In genomic region chr2:219474285-219475060, GRCh38 we compare ENCODE assay signal across 25 cellular contexts. TPM values are rescaled to one million over a fixed set of nuclear protein-coding genes. Genes with fewer than 3 reads are reported as not detected.
"Had no signal": no experiment of that assay in that cellular context is flagged by ENCODE, and none has a peak within 500 bp of the region (broad histone marks: within the 10 kb centered on the region; RNA-seq: fewer than 3 reads in every experiment).

No MANE protein-coding gene starts in this region.

- H3K9me3 ChIP-seq: transverse colon, vagina had no signal

- H3K4me2 ChIP-seq: neural progenitor cell had no signal

- H3K36me3 ChIP-seq: neural progenitor cell, transverse colon, vagina had no signal

- H2AFZ ChIP-seq: neural progenitor cell had no signal

- H3K4me3 ChIP-seq: lung, neural progenitor cell, transverse colon, vagina had no signal

- H3K27me3 ChIP-seq: vagina had no signal

- DNase-seq: activated CD4-positive, alpha-beta T cell treated with anti-CD3 and anti-CD28 coated beads, Interleukin-2, amount 50 U/mL, for 1 hour; activated CD4-positive, CD25-positive, alpha-beta regulatory T cell treated with anti-CD3 and anti-CD28 coated beads, Interleukin-2, amount 50 U/mL, for 72 hours; activated CD8-positive, alpha-beta T cell treated with anti-CD3 and anti-CD28 coated beads, Interleukin-2, amount 10 ng/mL, durations not matched to agents 7 days and 5 days; activated gamma-delta T cell treated with Interleukin-2 at 50 U/mL for 16 hours; activated T-cell treated with anti-CD3 and anti-CD28 coated beads, Interleukin-2, amount 50 U/mL, for 1 hour; aorta; central memory CD4-positive, alpha-beta T cell; effector memory CD4-positive, alpha-beta T cell; foreskin melanocyte; glutamatergic neuron; left colon; naive thymus-derived CD4-positive, alpha-beta T cell; posterior cingulate gyrus; stimulated activated CD4-positive, alpha-beta T cell treated with anti-CD3 and anti-CD28 coated beads, Interleukin-4, amount 100 ng/mL, for 24 hours; stimulated activated naive CD4-positive, alpha-beta T cell treated with Interleukin-2 at 50 U/mL for 16 hours; substantia nigra; transverse colon; WERI-Rb-1 had no signal

- ATAC-seq: activated CD8-positive, alpha-beta T cell treated with anti-CD3 and anti-CD28 coated beads, Interleukin-2, amount 10 ng/mL, durations not matched to agents 7 days and 5 days; activated naive CD4-positive, alpha-beta T cell treated with anti-CD3 and anti-CD28 coated beads, Interleukin-2, amount 50 U/mL, for 72 hours; left colon; naive thymus-derived CD4-positive, alpha-beta T cell had no signal

- H3K27ac ChIP-seq: neural progenitor cell, vagina, WERI-Rb-1 had no signal

- H3K9ac ChIP-seq: neural progenitor cell had no signal

- FAIRE-seq: islet of Langerhans had no signal

RNA-seq across cellular contexts. Expression of gene ASIC4, which starts 39.8 kb away (rescaled TPM):
- total RNA-seq: activated CD8-positive, alpha-beta T cell treated with anti-CD3 and anti-CD28 coated beads, Interleukin-2, amount 10 ng/mL, durations not matched to agents 7 days and 5 days; dermis microvascular lymphatic vessel endothelial cell; left colon; renal cortical epithelial cell; transverse colon; vagina had no signal
- polyA plus RNA-seq: naive thymus-derived CD4-positive, alpha-beta T cell had no signal

RNA-seq across cellular contexts. Expression of gene DES, which starts 56.3 kb away (rescaled TPM):
- total RNA-seq: activated CD8-positive, alpha-beta T cell treated with anti-CD3 and anti-CD28 coated beads, Interleukin-2, amount 10 ng/mL, durations not matched to agents 7 days and 5 days; activated naive CD4-positive, alpha-beta T cell treated with anti-CD3 and anti-CD28 coated beads, Interleukin-2, amount 50 U/mL, for 72 hours; dermis microvascular lymphatic vessel endothelial cell had no signal
- polyA plus RNA-seq: naive thymus-derived CD4-positive, alpha-beta T cell had no signal
